8 cellular contexts compared by ENCODE assay signal in genomic region chr19:19488875-19489690, GRCh38. TPM values are rescaled to one million over a fixed set of nuclear protein-coding genes. Genes with fewer than 3 reads are reported as not detected.
DNase-seq lines count a peak whose midpoint lies in the region; ATAC-seq and TF ChIP-seq lines count a peak whose summit lies in the region.

No MANE protein-coding gene starts in this region.

- CTCF ChIA-PET in IMR-90 (lab: Yijun Ruan, JAX), result interaction anchor here (1.0 to 2.7 kb wide), 2 partner anchors 83 to 121 kb away, joined by 4 to 15 read pairs; partner anchors contain the start of gene GATAD2A

- peak overlapping the region; percentile 37 for H3K23ac ChIP-seq in IMR-90 (ENCODE audit: low read depth, low read length)

- H3K9me3 ChIP-seq in IMR-90 (ENCODE audit: control insufficient read depth, insufficient read depth, low read length) (no peaks in the 10 kb centered on the region), adrenal gland (replicated peaks in 1 of 3) (no peaks in the 10 kb centered on the region), heart right ventricle (no peaks in the 10 kb centered on the region), psoas muscle (no peaks in the 10 kb centered on the region), upper lobe of right lung (no peaks in the 10 kb centered on the region)

- dilution Hi-C loops in IMR-90 (cut with HindIII; ENCODE audit: low sequenced_read_pairs, unreplicated experiment), result no loop called here

- POLR2A ChIA-PET in IMR-90 (lab: Charles Lee; ENCODE audit: unreplicated experiment), result interaction anchor here (0.6 kb wide), 1 partner anchor 35 kb away, joined by 3 read pairs; no protein-coding TSS in a partner anchor

- H2BK20ac ChIP-seq in IMR-90 (ENCODE audit: low read depth, low read length), result peak overlapping the region; percentile 24; the same call in 1 of the 2 replicates

- H3K4me2 ChIP-seq in IMR-90 (ENCODE audit: low read depth, low read length), result peak overlapping the region; percentile 67

- DNase-seq in CD1c-positive myeloid dendritic cell (ENCODE audit: extremely low spot score) (peak; percentile 91), IMR-90 (peak; percentile 96), T-helper 1 cell (peak; percentile 80 to 98 (median 88)), adrenal gland (peak; percentile 73 to 96 (median 88)), heart right ventricle (peak; percentile 61 to 87), psoas muscle (peak; percentile 69 to 88), upper lobe of right lung (peak; percentile 84)

- H3K4ac ChIP-seq in IMR-90 (ENCODE audit: low read depth, low read length), result peak overlapping the region; percentile 96

- no peak for TF ChIP-seq CTCF in IMR-90 (conservative IDR thresholded peaks at IDR 0.05; ENCODE audit: low read depth, low read length)
- TF ChIP-seq CTCF in adrenal gland (IDR thresholded peaks at IDR 0.05), result no peak
- TF ChIP-seq CTCF in heart right ventricle (IDR thresholded peaks at IDR 0.05), result no peak
- no peak for TF ChIP-seq CTCF in psoas muscle (IDR thresholded peaks at IDR 0.05)
- TF ChIP-seq CTCF in upper lobe of right lung (IDR thresholded peaks at IDR 0.05), result no peak

- H3K27me3 ChIP-seq in IMR-90 (ENCODE audit: control insufficient read depth, insufficient read depth, low read length) (no peaks in the 10 kb centered on the region), adrenal gland (no peaks in the 10 kb centered on the region), heart right ventricle (no peaks in the 10 kb centered on the region), psoas muscle (ENCODE audit: insufficient read depth in 3 of 3, low read length in 2 of 3) (no peaks in the 10 kb centered on the region), upper lobe of right lung (no peaks in the 10 kb centered on the region)

- peak overlapping the region; percentile 61; the same call in 1 of the 3 replicates for H2BK15ac ChIP-seq in IMR-90 (ENCODE audit: low read depth, low read length)

- H4K91ac ChIP-seq in IMR-90 (ENCODE audit: insufficient read depth, low read depth, low read length), result peak overlapping the region; percentile 84

- peak overlapping the region; percentile 73 for H2BK5ac ChIP-seq in IMR-90 (ENCODE audit: low read depth, low read length, poor library complexity, severe bottlenecking)

- H3K56ac ChIP-seq in IMR-90 (ENCODE audit: extremely low read depth, insufficient read depth, low read length), result peak overlapping the region; percentile 57

- peak; percentile 73 for ATAC-seq in GM19452 (IDR thresholded peaks at IDR 0.05; ENCODE audit: unreplicated experiment)
- peak; percentile 54 for ATAC-seq in IMR-90 (ENCODE audit: low read depth)
- peak; percentile 42 to 84 (median 73) for ATAC-seq in heart right ventricle
- peak; percentile 16 to 45 (median 32) for ATAC-seq in psoas muscle
- peak; percentile 63 for ATAC-seq in upper lobe of right lung

- H3K4me3 ChIP-seq in IMR-90 (ENCODE audit: insufficient read depth, low read depth, low read length), result no peak overlapping the region; the same call in 1 of the 2 replicates
- H3K4me3 ChIP-seq in adrenal gland, result peak overlapping the region in 1 of 4 donors; percentile 27
- peak overlapping the region in 7 of 10 donors; percentile 18 to 47 (median 26) for H3K4me3 ChIP-seq in heart right ventricle
- H3K4me3 ChIP-seq in psoas muscle, result peak overlapping the region; percentile 30
- H3K4me3 ChIP-seq in upper lobe of right lung, result peak overlapping the region; percentile 17

- no CpG with 5 or more reads among the region's 14 CpGs for WGBS in IMR-90 (ENCODE audit: extremely low coverage in 2 of 2, insufficient read length in 1 of 2), 2 experiments
- WGBS in adrenal gland, 4 donors, result 19 to 23% (median 21%) methylated on average over 8 to 14 of the region's 14 CpGs
- 32 to 45% methylated on average over 14 of the region's 14 CpGs for WGBS in heart right ventricle, 2 donors
- 34 to 46% (median 40%) methylated on average over 14 of the region's 14 CpGs for WGBS in psoas muscle, 3 donors

- H4K5ac ChIP-seq in IMR-90 (ENCODE audit: low read depth, low read length), result peak overlapping the region; percentile 93

- peaks cover 38% of the 10 kb centered on the region for H3K4me1 ChIP-seq in IMR-90 (ENCODE audit: control insufficient read depth, insufficient read depth, low read length)
- peaks cover 27 to 47% of the 10 kb centered on the region in 2 donors for H3K4me1 ChIP-seq in adrenal gland (replicated peaks in 1 of 2)
- H3K4me1 ChIP-seq in heart right ventricle, result peaks cover 22 to 66% (median 49%) of the 10 kb centered on the region in 9 donors
- peaks cover 39% of the 10 kb centered on the region for H3K4me1 ChIP-seq in psoas muscle
- H3K4me1 ChIP-seq in upper lobe of right lung, result peaks cover 40% of the 10 kb centered on the region

- H2AK9ac ChIP-seq in IMR-90 (replicated peaks; ENCODE audit: low read depth, low read length, poor library complexity), result peak overlapping the region; percentile 93

- peak overlapping the region; percentile 92 for H2AK5ac ChIP-seq in IMR-90 (ENCODE audit: low read depth, low read length)

- in situ Hi-C loops in IMR-90 (cut with MboI; ENCODE audit: low sequenced_read_pairs), result no loop called here

- peak overlapping the region; percentile 65 for H3K18ac ChIP-seq in IMR-90 (ENCODE audit: low read depth, low read length)

- H4K20me1 ChIP-seq in IMR-90 (ENCODE audit: insufficient read depth, low read length), result no peaks in the 10 kb centered on the region; the same call in 1 of the 2 replicates

- no peak for TF ChIP-seq RAD21 in IMR-90 (IDR thresholded peaks at IDR 0.05; ENCODE audit: low read length)

- H3K36me3 ChIP-seq in IMR-90 (ENCODE audit: control insufficient read depth, insufficient read depth, low read length) (peaks cover 17% of the 10 kb centered on the region), adrenal gland (replicated peaks in 1 of 2) (peaks cover 0 to 20% of the 10 kb centered on the region in 2 donors), heart right ventricle (peaks cover 0 to 48% (median 8%) of the 10 kb centered on the region in 9 donors), psoas muscle (ENCODE audit: insufficient read depth in 1 of 2, low read depth in 1 of 2) (peaks cover 0 to 17% of the 10 kb centered on the region in 2 donors), upper lobe of right lung (peaks cover 25% of the 10 kb centered on the region)

- peak overlapping the region; percentile 50 for H3K9ac ChIP-seq in IMR-90 (ENCODE audit: low read depth, low read length)

- intact Hi-C loops in IMR-90 (cut with micrococcal nuclease), result loop anchor here (2.0 to 5.0 kb wide), 2 partner anchors 84 to 102 kb away; partner anchors contain the start of gene GATAD2A
- intact Hi-C loops in adrenal gland (cut with DNase I), result loop anchor here in 1 of 2 donors (5.0 kb wide), 1 partner anchor 82 kb away; the partner anchor contains the start of gene GATAD2A
- intact Hi-C loops in heart right ventricle (cut with DNase I), result loop anchor here in 3 of 10 donors (5.0 to 10.0 kb wide), 3 partner anchors 82 to 102 kb away; partner anchors contain the start of gene GATAD2A (in 2 of the 3)
- intact Hi-C loops in psoas muscle (cut with DNase I), result loop anchor here in 1 of 2 donors (5.0 kb wide), 1 partner anchor 107 kb away; no protein-coding TSS in a partner anchor
- intact Hi-C loops in upper lobe of right lung (cut with DNase I), result loop anchor here (10.0 kb wide), 1 partner anchor 84 kb away; the partner anchor contains the start of gene GATAD2A

- H2AFZ ChIP-seq in IMR-90 (replicated peaks; ENCODE audit: low read length, poor library complexity), result peak overlapping the region; percentile 83

- peak overlapping the region; percentile 64 to 94 for H4K8ac ChIP-seq in IMR-90 (ENCODE audit: low read depth in 2 of 2, low read length in 2 of 2)

- TF ChIP-seq POLR2A in IMR-90 (IDR thresholded peaks at IDR 0.05; ENCODE audit: low read depth, low read length) (peak; percentile 24; the same call in 1 of the 2 replicates), adrenal gland (IDR thresholded peaks at IDR 0.05) (peak in 1 of 2 donors; percentile 11)

- peak overlapping the region; percentile 72 for H2BK120ac ChIP-seq in IMR-90 (ENCODE audit: low read depth, low read length)

- peaks cover 18% of the 10 kb centered on the region for H3K9me1 ChIP-seq in IMR-90 (ENCODE audit: insufficient read depth, low read length)

- peak overlapping the region; percentile 27 for H3K14ac ChIP-seq in IMR-90 (replicated peaks; ENCODE audit: low read depth, low read length)

- peaks cover 15 to 79% of the 10 kb centered on the region in 2 experiments; a peak in 3 of 4 replicates for H3K79me1 ChIP-seq in IMR-90 (ENCODE audit: low read depth in 1 of 2, low read length in 2 of 2)

- H3K27ac ChIP-seq in IMR-90 (ENCODE audit: insufficient read depth, low read length), result peak overlapping the region; percentile 93
- H3K27ac ChIP-seq in adrenal gland, result peak overlapping the region; percentile 64 to 87 (median 82)
- peak overlapping the region; percentile 36 to 91 (median 80) for H3K27ac ChIP-seq in heart right ventricle
- peak overlapping the region; percentile 67 for H3K27ac ChIP-seq in psoas muscle
- peak overlapping the region; percentile 89 for H3K27ac ChIP-seq in upper lobe of right lung

- BruUV-seq in IMR-90 (replicated peaks; lab: Mats Ljungman, UMichigan), result no TSS peak

RNA-seq across cellular contexts. Expression of gene TSSK6, which starts 26.3 kb away (rescaled TPM):
- 0.56 and 1.3 TPM in 2 replicates for total RNA-seq in IMR-90 (2012; rRNA removed)
- polyA plus RNA-seq in IMR-90 (2012; rRNA removed), result 2.0 and 2.2 TPM in 2 replicates
- 1.7 and 2.5 TPM in 2 replicates for polyA plus RNA-seq in IMR-90 (2012; cell fraction: cytosol; rRNA removed)
- polyA plus RNA-seq in IMR-90 (2012; cell fraction: nucleus; rRNA removed; ENCODE audit: low replicate concordance), result 0.96 and 4.6 TPM in 2 replicates
- 10 to 100 TPM in 1 of 8 donors, 1 to 10 TPM in 6, under 1 TPM in 1; 0.95 to 50.5 (median 3.6) TPM for total RNA-seq in adrenal gland
- polyA plus RNA-seq in adrenal gland, result 1 to 10 TPM in 1 of 3 donors, under 1 TPM in 1, not detected in 1; 0.37 to 1.0 TPM
- total RNA-seq in heart right ventricle, result 1 to 10 TPM in 1 of 10 donors, under 1 TPM in 8, not detected in 1; 0.23 to 1.2 (median 0.45) TPM
- polyA plus RNA-seq in heart right ventricle, result under 1 TPM; 0.29 to 0.49 TPM
- total RNA-seq in psoas muscle, result 1 to 10 TPM in 1 of 4 donors, under 1 TPM in 2, not detected in 1; 0.50 to 1.9 (median 0.62) TPM
- 1 to 10 TPM in 2 of 3 donors, under 1 TPM in 1; 0.37 to 3.2 (median 1.4) TPM for polyA plus RNA-seq in psoas muscle
- 1.8 TPM for total RNA-seq in upper lobe of right lung

RNA-seq across cellular contexts. Expression of gene NDUFA13, which starts 26.9 kb away (rescaled TPM):
- total RNA-seq in IMR-90 (2012; rRNA removed) (30.6 and 33.6 TPM in 2 replicates), adrenal gland (100 to 1,000 TPM in 6 of 8 donors, 10 to 100 TPM in 2; 17.0 to 416 (median 281) TPM), heart right ventricle (1,000 to 10,000 TPM in 9 of 10 donors, 100 to 1,000 TPM in 1; 856 to 1,274 (median 1,129) TPM), psoas muscle (100 to 1,000 TPM; 438 to 648 (median 574) TPM), upper lobe of right lung (207 TPM)
- polyA plus RNA-seq in IMR-90 (2012; rRNA removed) (667 and 912 TPM in 2 replicates), adrenal gland (100 to 1,000 TPM; 202 to 558 (median 329) TPM), heart right ventricle (1,000 to 10,000 TPM; 1,172 to 1,278 TPM), psoas muscle (100 to 1,000 TPM; 274 to 597 (median 487) TPM)
- polyA plus RNA-seq in IMR-90 (2012; cell fraction: cytosol; rRNA removed), result 91.5 and 373 TPM in 2 replicates
- polyA plus RNA-seq in IMR-90 (2012; cell fraction: nucleus; rRNA removed; ENCODE audit: low replicate concordance), result 118 and 386 TPM in 2 replicates

RNA-seq across cellular contexts. Expression of gene YJEFN3, which starts 39.6 kb away (rescaled TPM):
- 0.56 and 0.72 TPM in 2 replicates for total RNA-seq in IMR-90 (2012; rRNA removed)
- polyA plus RNA-seq in IMR-90 (2012; rRNA removed), result 4.0 and 4.8 TPM in 2 replicates
- polyA plus RNA-seq in IMR-90 (2012; cell fraction: cytosol; rRNA removed), result 2.3 and 3.9 TPM in 2 replicates
- 30.3 and 57.8 TPM in 2 replicates for polyA plus RNA-seq in IMR-90 (2012; cell fraction: nucleus; rRNA removed; ENCODE audit: low replicate concordance)
- total RNA-seq in adrenal gland, result 1 to 10 TPM in 5 of 8 donors, under 1 TPM in 3; 0.36 to 5.7 (median 1.3) TPM
- 10 to 100 TPM in 1 of 3 donors, 1 to 10 TPM in 1, under 1 TPM in 1; 0.77 to 30.2 (median 6.1) TPM for polyA plus RNA-seq in adrenal gland
- 1 to 10 TPM; 2.1 to 4.1 (median 2.4) TPM for total RNA-seq in heart right ventricle
- 10 to 100 TPM in 1 of 2 donors, 1 to 10 TPM in 1; 4.0 to 13.1 TPM for polyA plus RNA-seq in heart right ventricle
- total RNA-seq in psoas muscle, result 1 to 10 TPM; 1.1 to 2.4 (median 1.3) TPM
- 1 to 10 TPM in 2 of 3 donors, under 1 TPM in 1; 1.00 to 2.9 (median 1.4) TPM for polyA plus RNA-seq in psoas muscle
- total RNA-seq in upper lobe of right lung, result 6.4 TPM

RNA-seq across cellular contexts. Expression of gene CILP2, which starts 49.0 kb away (rescaled TPM):
- total RNA-seq in IMR-90 (2012; rRNA removed) (0.18 and 0.28 TPM in 2 replicates), adrenal gland (under 1 TPM in 1 of 8 donors, not detected in 7; 0.43 TPM), heart right ventricle (under 1 TPM in 8 of 10 donors, not detected in 2; 0.09 to 0.61 (median 0.23) TPM), psoas muscle (not detected), upper lobe of right lung (0.41 TPM)
- polyA plus RNA-seq in IMR-90 (2012; rRNA removed) (0.87 and 0.96 TPM in 2 replicates), adrenal gland (under 1 TPM in 2 of 3 donors, not detected in 1; 0.13 to 0.24 TPM), heart right ventricle (under 1 TPM; 0.07 to 0.23 TPM), psoas muscle (under 1 TPM in 1 of 3 donors, not detected in 2; 0.03 TPM)
- polyA plus RNA-seq in IMR-90 (2012; cell fraction: cytosol; rRNA removed), result 0.65 and 1.2 TPM in 2 replicates
- polyA plus RNA-seq in IMR-90 (2012; cell fraction: nucleus; rRNA removed; ENCODE audit: low replicate concordance), result 0.96 and 2.9 TPM in 2 replicates
